8 cellular contexts compared by ENCODE assay signal in genomic region chr3:111667621-111668239, GRCh38. TPM values are rescaled to one million over a fixed set of nuclear protein-coding genes. Genes with fewer than 3 reads are reported as not detected.
DNase-seq lines count a peak whose midpoint lies in the region; ATAC-seq and TF ChIP-seq lines count a peak whose summit lies in the region.

No MANE protein-coding gene starts in this region.

- no peaks in the 10 kb centered on the region for H3K9me3 ChIP-seq in T-helper 17 cell (ENCODE audit: control insufficient read depth, low read length, poor library complexity, severe bottlenecking)

- TF ChIP-seq CTCF in brain microvascular endothelial cell (IDR thresholded peaks at IDR 0.05; ENCODE audit: low read depth, low read length, missing control alignments), result no peak
- no peak for TF ChIP-seq CTCF in neural crest cell (conservative IDR thresholded peaks at IDR 0.05)

- H3K27me3 Mint-ChIP-seq in T-helper 17 cell, result no peaks in the 10 kb centered on the region
- H3K27me3 Mint-ChIP-seq in neural crest cell (ENCODE audit: low read depth), result no peaks in the 10 kb centered on the region

- H3K4me3 Mint-ChIP-seq in T-helper 17 cell, result peak overlapping the region; percentile 76
- no peak overlapping the region for H3K4me3 Mint-ChIP-seq in neural crest cell

- H3K4me3 ChIP-seq in brain microvascular endothelial cell (ENCODE audit: low read depth, low read length), result no peak overlapping the region

- H3K4me1 Mint-ChIP-seq in T-helper 17 cell (peaks cover 34% of the 10 kb centered on the region), neural crest cell (peaks cover 21% of the 10 kb centered on the region)

- H3K36me3 ChIP-seq in brain microvascular endothelial cell (replicated peaks), result no peaks in the 10 kb centered on the region

- peak overlapping the region; percentile 55 for H3K27ac ChIP-seq in brain microvascular endothelial cell

- H3K9me3 Mint-ChIP-seq in neural crest cell, result peaks cover 5% of the 10 kb centered on the region

- DNase-seq in GM19240 (ENCODE audit: insufficient read length, low spot score), result peak; percentile 36
- DNase-seq in T-helper 17 cell, result peak; percentile 31 to 48 (median 38)
- DNase-seq in brain microvascular endothelial cell, result peak; percentile 44
- DNase-seq in neural crest cell (ENCODE audit: low read depth, low spot score), result no peak
- no peak for DNase-seq in NCI-H1694 (lab: John Stamatoyannopoulos, UW)
- DNase-seq in NCI-H526 treated with DMSO at 0.1 percent for 48 hours (lab: John Stamatoyannopoulos, UW), result no peak
- DNase-seq in epidermal melanocyte (ENCODE audit: insufficient read length, low spot score), result no peak

- ATAC-seq in HG03103 (IDR thresholded peaks at IDR 0.05; ENCODE audit: low read depth, unreplicated experiment) (peak; percentile 98), T-helper 17 cell (peak; percentile 99)

- H3K27me3 ChIP-seq in brain microvascular endothelial cell (replicated peaks), result no peaks in the 10 kb centered on the region

- in situ Hi-C loops in brain microvascular endothelial cell (cut with HindIII; ENCODE audit: low pct_ligation_motif_present, low sequenced_read_pairs), result no loop called here

- H3K27ac Mint-ChIP-seq in T-helper 17 cell (peak overlapping the region; percentile 88), neural crest cell (ENCODE audit: unreplicated experiment) (peak overlapping the region; percentile 68)

- H3K36me3 Mint-ChIP-seq in T-helper 17 cell (ENCODE audit: low read depth), result no peaks in the 10 kb centered on the region
- H3K36me3 Mint-ChIP-seq in neural crest cell (ENCODE audit: low read depth), result peaks cover 2% of the 10 kb centered on the region

RNA-seq across cellular contexts. Expression of gene PLCXD2, which starts 6.7 kb away (rescaled TPM):
- total RNA-seq in T-helper 17 cell (10 to 100 TPM; 11.0 to 19.5 TPM), neural crest cell (5.7 and 6.8 TPM in 2 replicates)

Comparison
In these comparisons a context has a peak if more than half of its experiments do, and no peak if none do; other contexts are left out.
1. DNase-seq: peak in GM19240 (single experiment), T-helper 17 cell (3 of 3) and brain microvascular endothelial cell (single experiment); none in neural crest cell (single experiment), NCI-H1694 (single experiment), NCI-H526 treated with DMSO at 0.1 percent for 48 hours (single experiment) and epidermal melanocyte (single experiment).